In the genomic region with DNA sequence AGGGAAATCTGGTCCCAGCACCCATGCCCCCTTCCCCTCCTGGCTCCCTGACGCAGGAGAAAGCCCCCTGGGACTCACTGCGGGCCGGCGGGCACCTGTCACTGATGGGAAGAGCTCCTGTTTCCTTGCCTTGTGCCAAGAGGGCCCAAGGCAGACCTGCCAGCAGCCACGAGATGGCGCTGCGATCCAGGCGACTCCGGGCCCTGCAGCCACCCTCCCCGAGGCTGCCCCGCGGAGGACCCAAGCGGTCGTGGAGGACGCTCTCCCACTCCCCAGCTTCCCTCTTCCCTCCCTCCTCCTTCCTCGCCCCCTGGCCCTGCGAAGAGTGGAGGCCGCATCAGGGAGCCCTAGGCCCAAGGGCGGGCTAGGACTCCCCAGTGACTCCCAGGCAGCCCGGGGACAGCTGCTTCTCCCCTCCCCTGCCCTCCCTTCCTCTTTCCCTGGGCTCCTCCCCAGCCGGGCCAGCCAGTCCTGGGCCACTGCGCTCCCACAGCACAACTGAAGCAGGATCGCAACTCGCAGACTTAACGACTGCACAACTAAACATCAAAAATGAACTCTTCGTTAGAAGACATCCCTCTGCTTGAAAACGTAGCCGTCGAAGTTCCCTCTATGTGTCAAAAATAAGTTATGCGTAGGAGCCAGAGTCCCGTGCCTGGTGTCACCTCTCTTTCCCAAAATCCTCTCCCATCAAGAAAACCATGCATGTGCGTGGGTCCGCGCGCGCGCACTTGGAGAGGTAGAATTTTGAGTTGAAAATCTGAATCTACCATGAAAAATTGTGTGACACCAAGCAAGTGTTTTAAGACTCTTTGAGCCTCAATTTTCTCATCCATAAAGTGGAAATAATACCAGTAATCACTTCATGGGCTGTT, we compare ENCODE assay signal across 8 cellular contexts. TPM values are rescaled to one million over a fixed set of nuclear protein-coding genes. Genes with fewer than 3 reads are reported as not detected.
DNase-seq lines count a peak whose midpoint lies in the region; ATAC-seq and TF ChIP-seq lines count a peak whose summit lies in the region.

No MANE protein-coding gene starts in this region.

- peaks cover 9% of the 10 kb centered on the region for H3K27me3 Mint-ChIP-seq in activated naive CD4-positive, alpha-beta T cell treated with anti-CD3 and anti-CD28 coated beads for 36 hours (ENCODE audit: low read depth)
- H3K27me3 Mint-ChIP-seq in glutamatergic neuron (ENCODE audit: unreplicated experiment): peaks cover 3% of the 10 kb centered on the region
- peaks cover 18% of the 10 kb centered on the region for H3K27me3 Mint-ChIP-seq in osteocyte (ENCODE audit: unreplicated experiment)

- peak overlapping the region; percentile 70 for H3K4me3 Mint-ChIP-seq in activated naive CD4-positive, alpha-beta T cell treated with anti-CD3 and anti-CD28 coated beads for 36 hours
- H3K4me3 Mint-ChIP-seq in glutamatergic neuron (ENCODE audit: unreplicated experiment) (peak overlapping the region; percentile 73), osteocyte (ENCODE audit: unreplicated experiment) (peak overlapping the region; percentile 80)

- H3K4me3 ChIP-seq in thoracic aorta: peak overlapping the region; percentile 79

- H3K27ac Mint-ChIP-seq in activated naive CD4-positive, alpha-beta T cell treated with anti-CD3 and anti-CD28 coated beads for 36 hours: peak overlapping the region; percentile 56
- H3K27ac Mint-ChIP-seq in glutamatergic neuron (ENCODE audit: unreplicated experiment) (no peak overlapping the region), osteocyte (ENCODE audit: unreplicated experiment) (peak overlapping the region; percentile 75)

- intact Hi-C loops in activated naive CD4-positive, alpha-beta T cell treated with anti-CD3 and anti-CD28 coated beads for 36 hours (cut with micrococcal nuclease): loop anchor here (1.0 kb wide), 6 partner anchors 34 to 330 kb away; a partner anchor contains a TSS

- peaks cover 5% of the 10 kb centered on the region for H3K4me1 Mint-ChIP-seq in activated naive CD4-positive, alpha-beta T cell treated with anti-CD3 and anti-CD28 coated beads for 36 hours (ENCODE audit: low read depth)
- H3K4me1 Mint-ChIP-seq in glutamatergic neuron (ENCODE audit: low read depth, unreplicated experiment): peaks cover 26% of the 10 kb centered on the region
- H3K4me1 Mint-ChIP-seq in osteocyte (ENCODE audit: unreplicated experiment): peaks cover 32% of the 10 kb centered on the region

- ATAC-seq in GM21723 (IDR thresholded peaks at IDR 0.05; ENCODE audit: unreplicated experiment) (peak; percentile 98), thoracic aorta (ENCODE audit: insufficient number of reproducible peaks, low FRiP score, low read depth) (peak; percentile 87)

- CTCF ChIA-PET in activated naive CD4-positive, alpha-beta T cell treated with anti-CD3 and anti-CD28 coated beads for 36 hours (lab: Charles Lee): interaction anchor here (0.6 to 2.8 kb wide), 55 partner anchors 10 to 424 kb away, joined by 3 to 35 read pairs (median 5); a partner anchor contains a TSS

- H3K9me3 Mint-ChIP-seq in activated naive CD4-positive, alpha-beta T cell treated with anti-CD3 and anti-CD28 coated beads for 36 hours: no peaks in the 10 kb centered on the region
- H3K9me3 Mint-ChIP-seq in glutamatergic neuron (ENCODE audit: unreplicated experiment) (peaks cover 4% of the 10 kb centered on the region), osteocyte (ENCODE audit: unreplicated experiment) (no peaks in the 10 kb centered on the region)

- H3K36me3 ChIP-seq in KOPT-K1 (ENCODE audit: insufficient read depth, low read length) (no peaks in the 10 kb centered on the region), thoracic aorta (no peaks in the 10 kb centered on the region)

- no peaks in the 10 kb centered on the region for H3K27me3 ChIP-seq in thoracic aorta (replicated peaks; ENCODE audit: insufficient read depth)

- no peaks in the 10 kb centered on the region for H3K9me3 ChIP-seq in KOPT-K1 (ENCODE audit: insufficient read depth, low read length, poor library complexity, severe bottlenecking)
- no peaks in the 10 kb centered on the region for H3K9me3 ChIP-seq in thoracic aorta

- no peaks in the 10 kb centered on the region for H3K36me3 Mint-ChIP-seq in activated naive CD4-positive, alpha-beta T cell treated with anti-CD3 and anti-CD28 coated beads for 36 hours (ENCODE audit: low read depth)
- H3K36me3 Mint-ChIP-seq in glutamatergic neuron (ENCODE audit: unreplicated experiment) (peaks cover 4% of the 10 kb centered on the region), osteocyte (ENCODE audit: unreplicated experiment) (no peaks in the 10 kb centered on the region)

- DNase-seq in DMS53 treated with DMSO at 0.1 percent for 48 hours (lab: John Stamatoyannopoulos, UW; ENCODE audit: unreplicated experiment): peak; percentile 90
- DNase-seq in SIG-M5 treated with dmso at 0.1 percent for 504 hours (lab: John Stamatoyannopoulos, UW; ENCODE audit: unreplicated experiment): peak; percentile 80
- peak; percentile 84 for DNase-seq in activated naive CD4-positive, alpha-beta T cell treated with anti-CD3 and anti-CD28 coated beads for 36 hours
- peak; percentile 92 for DNase-seq in glutamatergic neuron
- DNase-seq in osteocyte (ENCODE audit: extremely low spot score, unreplicated experiment): peak; percentile 93
- DNase-seq in thoracic aorta (ENCODE audit: low spot score): no peak

- H3K4me1 ChIP-seq in thoracic aorta (ENCODE audit: control insufficient read depth in 1 of 2, low read depth in 2 of 2): peaks cover 0 to 3% of the 10 kb centered on the region in 2 donors

- TF ChIP-seq CTCF in glutamatergic neuron (IDR thresholded peaks at IDR 0.05; ENCODE audit: partially characterized antibody, unreplicated experiment) (peak; percentile 93), osteocyte (IDR thresholded peaks at IDR 0.05) (peak; percentile 99), thoracic aorta (IDR thresholded peaks at IDR 0.05) (peak; percentile 97)

- H3K27ac ChIP-seq in KOPT-K1 (ENCODE audit: low read depth, low read length, poor library complexity, severe bottlenecking): peak overlapping the region; percentile 66
- H3K27ac ChIP-seq in thoracic aorta: peak overlapping the region; percentile 35 to 44

RNA-seq across cellular contexts. Expression of a gene that starts 34.2 kb away (rescaled TPM):
- total RNA-seq in activated naive CD4-positive, alpha-beta T cell treated with anti-CD3 and anti-CD28 coated beads for 36 hours: 10 to 100 TPM; 26.7 to 27.1 TPM
- total RNA-seq in glutamatergic neuron (ENCODE audit: unreplicated experiment) (0.56 TPM), osteocyte (0.56 and 0.71 TPM in 2 replicates), thoracic aorta (10 to 100 TPM in 1 of 2 donors, 1 to 10 TPM in 1; 2.2 to 26.6 TPM)

RNA-seq across cellular contexts. Expression of a gene that starts 56.9 kb away (rescaled TPM):
- 10 to 100 TPM; 67.4 to 67.7 TPM for total RNA-seq in activated naive CD4-positive, alpha-beta T cell treated with anti-CD3 and anti-CD28 coated beads for 36 hours
- total RNA-seq in glutamatergic neuron (ENCODE audit: unreplicated experiment): 35.3 TPM
- 18.7 and 45.3 TPM in 2 replicates for total RNA-seq in osteocyte
- total RNA-seq in thoracic aorta: 100 to 1,000 TPM in 1 of 2 donors, 10 to 100 TPM in 1; 10.7 to 160 TPM
